In the genomic region with DNA sequence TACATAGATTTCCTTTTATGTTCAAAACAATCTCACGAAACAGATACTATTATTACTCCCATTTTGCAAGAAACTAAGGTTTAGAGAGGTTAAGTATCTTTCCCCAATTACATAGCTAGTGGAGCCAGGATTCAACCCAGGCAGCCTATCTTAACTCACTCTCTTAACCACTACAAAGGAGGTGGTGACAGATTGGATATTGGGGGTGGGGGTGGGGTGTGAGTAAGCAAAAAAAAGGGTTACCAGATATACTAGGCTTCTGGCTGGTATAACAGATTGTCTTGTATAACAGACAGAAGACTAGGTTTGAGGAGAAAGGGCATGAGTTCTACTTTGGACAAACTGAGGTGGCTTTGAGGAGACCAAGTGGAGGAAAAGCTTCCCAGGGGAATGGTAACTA, we compare ENCODE assay signal across 11 cellular contexts. TPM values are rescaled to one million over a fixed set of nuclear protein-coding genes. Genes with fewer than 3 reads are reported as not detected.
DNase-seq lines count a peak whose midpoint lies in the region; ATAC-seq lines count a peak whose summit lies in the region.
"Had no signal": no experiment of that assay in that cellular context is flagged by ENCODE, and none has a peak within 500 bp of the region (broad histone marks: within the 10 kb centered on the region; RNA-seq: fewer than 3 reads in every experiment).

No MANE protein-coding gene starts in this region.

- intact Hi-C loops in dendritic cell treated with granulocyte-macrophage colony-stimulating factor and Interleukin-4, amounts not matched to agents 40 ng/mL and 50 ng/mL, for 4 days (cut with micrococcal nuclease), result loop anchor here (5.0 kb wide), 1 partner anchor 34 kb away; no protein-coding TSS in a partner anchor

- ATAC-seq in activated T-cell treated with anti-CD3 and anti-CD28 coated beads, Interleukin-2, amount 50 U/mL, for 72 hours (replicated peaks in 1 of 2), result no peak
- ATAC-seq in stimulated activated effector memory CD8-positive, alpha-beta T cell treated with anti-CD3 and anti-CD28 coated beads, Interleukin-12 subunit alpha, Interleukin-12 subunit beta, amount 100 ng/mL, for 72 hours, result no peak
- ATAC-seq in HG03439 (IDR thresholded peaks at IDR 0.05; ENCODE audit: unreplicated experiment), result no peak

- peak overlapping the region; percentile 38 for H3K27ac Mint-ChIP-seq in activated T-cell treated with anti-CD3 and anti-CD28 coated beads, Interleukin-2, amount 50 U/mL, for 72 hours
- peak overlapping the region; percentile 65 for H3K27ac Mint-ChIP-seq in dendritic cell treated with granulocyte-macrophage colony-stimulating factor and Interleukin-4, amounts not matched to agents 40 ng/mL and 50 ng/mL, for 4 days
- peak overlapping the region; percentile 43 for H3K27ac Mint-ChIP-seq in stimulated activated effector memory CD8-positive, alpha-beta T cell treated with anti-CD3 and anti-CD28 coated beads, Interleukin-12 subunit alpha, Interleukin-12 subunit beta, amount 100 ng/mL, for 72 hours

- H3K4me1 Mint-ChIP-seq in activated T-cell treated with anti-CD3 and anti-CD28 coated beads, Interleukin-2, amount 50 U/mL, for 72 hours (ENCODE audit: low read depth), result peaks cover 73% of the 10 kb centered on the region
- peaks cover 75% of the 10 kb centered on the region for H3K4me1 Mint-ChIP-seq in dendritic cell treated with granulocyte-macrophage colony-stimulating factor and Interleukin-4, amounts not matched to agents 40 ng/mL and 50 ng/mL, for 4 days (ENCODE audit: low read depth)
- peaks cover 59% of the 10 kb centered on the region for H3K4me1 Mint-ChIP-seq in stimulated activated effector memory CD8-positive, alpha-beta T cell treated with anti-CD3 and anti-CD28 coated beads, Interleukin-12 subunit alpha, Interleukin-12 subunit beta, amount 100 ng/mL, for 72 hours

- no peaks in the 10 kb centered on the region for H3K27me3 Mint-ChIP-seq in activated T-cell treated with anti-CD3 and anti-CD28 coated beads, Interleukin-2, amount 50 U/mL, for 72 hours (ENCODE audit: low read depth)
- no peaks in the 10 kb centered on the region for H3K27me3 Mint-ChIP-seq in dendritic cell treated with granulocyte-macrophage colony-stimulating factor and Interleukin-4, amounts not matched to agents 40 ng/mL and 50 ng/mL, for 4 days

- no peak for DNase-seq in activated T-cell treated with anti-CD3 and anti-CD28 coated beads, Interleukin-2, amount 50 U/mL, for 72 hours
- DNase-seq in activated T-cell treated with anti-CD3 and anti-CD28 coated beads for 4 hours (no peak), RKO (ENCODE audit: low spot score) (peak; percentile 7), AG08395 (ENCODE audit: low spot score) (no peak), GM19240 (ENCODE audit: insufficient read length, low spot score) (no peak)
- DNase-seq in stimulated activated effector memory CD8-positive, alpha-beta T cell treated with anti-CD3 and anti-CD28 coated beads, Interleukin-12 subunit alpha, Interleukin-12 subunit beta, amount 100 ng/mL, for 72 hours (ENCODE audit: low spot score in 2 of 2), result no peak
- DNase-seq: activated CD8-positive, alpha-beta memory T cell treated with anti-CD3 and anti-CD28 coated beads for 24 hours; head of caudate nucleus; SHP77 had no signal

- no peaks in the 10 kb centered on the region for H3K9me3 Mint-ChIP-seq in activated T-cell treated with anti-CD3 and anti-CD28 coated beads, Interleukin-2, amount 50 U/mL, for 72 hours
- no peaks in the 10 kb centered on the region for H3K9me3 Mint-ChIP-seq in dendritic cell treated with granulocyte-macrophage colony-stimulating factor and Interleukin-4, amounts not matched to agents 40 ng/mL and 50 ng/mL, for 4 days
- H3K9me3 Mint-ChIP-seq in stimulated activated effector memory CD8-positive, alpha-beta T cell treated with anti-CD3 and anti-CD28 coated beads, Interleukin-12 subunit alpha, Interleukin-12 subunit beta, amount 100 ng/mL, for 72 hours, result no peaks in the 10 kb centered on the region

- peak overlapping the region; percentile 81 to 87 for H3K4me3 Mint-ChIP-seq in activated T-cell treated with anti-CD3 and anti-CD28 coated beads, Interleukin-2, amount 50 U/mL, for 72 hours
- no peak overlapping the region for H3K4me3 Mint-ChIP-seq in dendritic cell treated with granulocyte-macrophage colony-stimulating factor and Interleukin-4, amounts not matched to agents 40 ng/mL and 50 ng/mL, for 4 days
- peak overlapping the region; percentile 84 for H3K4me3 Mint-ChIP-seq in stimulated activated effector memory CD8-positive, alpha-beta T cell treated with anti-CD3 and anti-CD28 coated beads, Interleukin-12 subunit alpha, Interleukin-12 subunit beta, amount 100 ng/mL, for 72 hours

- H3K36me3 Mint-ChIP-seq in activated T-cell treated with anti-CD3 and anti-CD28 coated beads, Interleukin-2, amount 50 U/mL, for 72 hours (ENCODE audit: insufficient read depth in 2 of 2), result peaks cover 10 to 11% of the 10 kb centered on the region in 2 donors
- peaks cover 43% of the 10 kb centered on the region for H3K36me3 Mint-ChIP-seq in dendritic cell treated with granulocyte-macrophage colony-stimulating factor and Interleukin-4, amounts not matched to agents 40 ng/mL and 50 ng/mL, for 4 days (ENCODE audit: low read depth)
- H3K36me3 Mint-ChIP-seq in stimulated activated effector memory CD8-positive, alpha-beta T cell treated with anti-CD3 and anti-CD28 coated beads, Interleukin-12 subunit alpha, Interleukin-12 subunit beta, amount 100 ng/mL, for 72 hours, result peaks cover 45% of the 10 kb centered on the region

RNA-seq across cellular contexts. Expression of a gene that starts 2.1 kb away (rescaled TPM):
- total RNA-seq in activated T-cell treated with anti-CD3 and anti-CD28 coated beads, Interleukin-2, amount 50 U/mL, for 72 hours, result 10 to 100 TPM; 29.9 to 34.4 TPM

RNA-seq across cellular contexts. Expression of a gene that starts 23.0 kb away (rescaled TPM):
- total RNA-seq in activated T-cell treated with anti-CD3 and anti-CD28 coated beads, Interleukin-2, amount 50 U/mL, for 72 hours, result 10 to 100 TPM; 21.4 to 22.5 TPM

RNA-seq across cellular contexts. Expression of a gene that starts 45.5 kb away (rescaled TPM):
- total RNA-seq in activated T-cell treated with anti-CD3 and anti-CD28 coated beads, Interleukin-2, amount 50 U/mL, for 72 hours, result 10 to 100 TPM; 86.7 to 92.2 TPM
